In the genomic region with DNA sequence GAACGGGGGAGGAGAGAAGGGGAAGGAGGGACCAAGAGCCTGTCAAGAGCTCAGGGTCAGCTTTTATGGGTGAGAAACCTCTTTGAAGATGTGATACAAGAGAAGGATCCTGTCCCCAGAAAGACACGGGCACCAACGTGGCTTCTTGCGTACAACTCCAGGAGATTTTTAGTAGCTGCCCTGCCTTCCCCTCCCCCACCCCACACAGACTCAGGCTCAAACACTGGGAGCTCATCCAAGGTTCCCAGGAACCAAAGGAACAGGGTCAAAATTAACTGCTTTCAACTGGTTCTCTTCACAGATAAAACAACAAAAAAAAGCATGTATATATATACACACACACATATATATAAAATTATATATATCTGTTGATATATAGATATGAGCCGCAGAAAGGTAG, we compare ENCODE assay signal across 13 cellular contexts.
"Had no signal": no experiment of that assay in that cellular context is flagged by ENCODE, and none has a peak within 500 bp of the region (broad histone marks: within the 10 kb centered on the region; RNA-seq: fewer than 3 reads in every experiment).

No MANE protein-coding gene starts in this region.

- H3K4me1 ChIP-seq: uterus had no signal

- H3K36me3 ChIP-seq: uterus had no signal

- H3K27me3 Mint-ChIP-seq: activated naive CD4-positive, alpha-beta T cell treated with anti-CD3 and anti-CD28 coated beads, Interleukin-2, amount 10 ng/mL, durations not matched to agents 7 days and 5 days; dendritic cell treated with granulocyte-macrophage colony-stimulating factor and Interleukin-4, amounts not matched to agents 40 ng/mL and 50 ng/mL, for 4 days; natural killer cell treated with Interleukin-12 subunit alpha and Interleukin-12 subunit beta and Interleukin-15 and Interleukin-18, amount 100 ng/mL, for 72 hours had no signal

- H3K4me3 ChIP-seq: tibial artery, uterus had no signal

- H3K27ac ChIP-seq: tibial artery, uterus had no signal

- H3K9me3 Mint-ChIP-seq: activated naive CD4-positive, alpha-beta T cell treated with anti-CD3 and anti-CD28 coated beads, Interleukin-2, amount 10 ng/mL, durations not matched to agents 7 days and 5 days; activated T-helper 2 cell treated with anti-CD3 and anti-CD28 coated beads, Interferon-gamma antibody, Interleukin-2, Interleukin-4, amounts not matched to agents 10 μg/mL and 5 μg/mL and 100 μg/mL, durations not matched to agents 14 hours and 24 hours and 36 hours; dendritic cell treated with granulocyte-macrophage colony-stimulating factor and Interleukin-4, amounts not matched to agents 40 ng/mL and 50 ng/mL, for 4 days; natural killer cell treated with Interleukin-12 subunit alpha and Interleukin-12 subunit beta and Interleukin-15 and Interleukin-18, amount 100 ng/mL, for 72 hours; T-helper 2 cell treated with Interferon-gamma antibody and Interleukin-4, amounts not matched to agents 5 μg/mL and 100 μg/mL, for 36 hours had no signal

- H3K27ac Mint-ChIP-seq: activated naive CD4-positive, alpha-beta T cell treated with anti-CD3 and anti-CD28 coated beads, Interleukin-2, amount 10 ng/mL, durations not matched to agents 7 days and 5 days; activated T-helper 2 cell treated with anti-CD3 and anti-CD28 coated beads, Interferon-gamma antibody, Interleukin-2, Interleukin-4, amounts not matched to agents 10 μg/mL and 5 μg/mL and 100 μg/mL, durations not matched to agents 14 hours and 24 hours and 36 hours; dendritic cell treated with granulocyte-macrophage colony-stimulating factor and Interleukin-4, amounts not matched to agents 40 ng/mL and 50 ng/mL, for 4 days; natural killer cell treated with Interleukin-12 subunit alpha and Interleukin-12 subunit beta and Interleukin-15 and Interleukin-18, amount 100 ng/mL, for 72 hours; T-helper 2 cell treated with Interferon-gamma antibody and Interleukin-4, amounts not matched to agents 5 μg/mL and 100 μg/mL, for 36 hours had no signal

- ATAC-seq: activated CD4-positive, CD25-positive, alpha-beta regulatory T cell treated with anti-CD3 and anti-CD28 coated beads, Interleukin-2, amount 50 U/mL, for 24 hours; natural killer cell treated with Interleukin-12 subunit alpha and Interleukin-12 subunit beta and Interleukin-15 and Interleukin-18, amount 100 ng/mL, for 72 hours had no signal

- H3K4me1 Mint-ChIP-seq: activated naive CD4-positive, alpha-beta T cell treated with anti-CD3 and anti-CD28 coated beads, Interleukin-2, amount 10 ng/mL, durations not matched to agents 7 days and 5 days had no signal

- DNase-seq: activated CD4-positive, alpha-beta T cell treated with anti-CD3 and anti-CD28 coated beads, Interleukin-2, amount 50 U/mL, for 4 hours; activated naive CD4-positive, alpha-beta T cell treated with anti-CD3 and anti-CD28 coated beads, Interleukin-2, amount 10 ng/mL, durations not matched to agents 7 days and 5 days; mammary epithelial cell; stimulated activated CD4-positive, alpha-beta T cell treated with anti-CD3 and anti-CD28 coated beads, Interleukin-15, amount 100 ng/mL, for 24 hours; stimulated activated CD4-positive, alpha-beta T cell treated with anti-CD3 and anti-CD28 coated beads, Interleukin-4, amount 100 ng/mL, for 24 hours; SW 1271; tibial artery; uterus had no signal

- H3K27me3 ChIP-seq: tibial artery, uterus had no signal

- H3K4me3 Mint-ChIP-seq: activated naive CD4-positive, alpha-beta T cell treated with anti-CD3 and anti-CD28 coated beads, Interleukin-2, amount 10 ng/mL, durations not matched to agents 7 days and 5 days; dendritic cell treated with granulocyte-macrophage colony-stimulating factor and Interleukin-4, amounts not matched to agents 40 ng/mL and 50 ng/mL, for 4 days; natural killer cell treated with Interleukin-12 subunit alpha and Interleukin-12 subunit beta and Interleukin-15 and Interleukin-18, amount 100 ng/mL, for 72 hours; T-helper 2 cell treated with Interferon-gamma antibody and Interleukin-4, amounts not matched to agents 5 μg/mL and 100 μg/mL, for 36 hours had no signal

- H3K36me3 Mint-ChIP-seq: natural killer cell treated with Interleukin-12 subunit alpha and Interleukin-12 subunit beta and Interleukin-15 and Interleukin-18, amount 100 ng/mL, for 72 hours had no signal

- H3K9me3 ChIP-seq: tibial artery, uterus had no signal
